12 cellular contexts compared by ENCODE assay signal in genomic region chr1:213973129-213973528, GRCh38. TPM values are rescaled to one million over a fixed set of nuclear protein-coding genes. Genes with fewer than 3 reads are reported as not detected.
"Had no signal": no experiment of that assay in that cellular context is flagged by ENCODE, and none has a peak within 500 bp of the region (broad histone marks: within the 10 kb centered on the region; RNA-seq: fewer than 3 reads in every experiment).

No MANE protein-coding gene starts in this region.

- FAIRE-seq: small intestine had no signal

- ATAC-seq: activated T-cell treated with anti-CD3 and anti-CD28 coated beads, Interleukin-2, amount 50 U/mL, for 4 hours; body of pancreas; left colon; naive thymus-derived CD4-positive, alpha-beta T cell; SK-N-SH treated with all-trans-retinoic acid at 6 μM for 48 hours had no signal

- H3K27ac ChIP-seq: body of pancreas had no signal

- H3K4me3 ChIP-seq: body of pancreas, lung had no signal

- DNase-seq: activated gamma-delta T cell; activated T-cell treated with anti-CD3 and anti-CD28 coated beads, Interleukin-2, amount 50 U/mL, for 4 hours; body of pancreas; dermis blood vessel endothelial cell; glutamatergic neuron; left colon; naive thymus-derived CD4-positive, alpha-beta T cell; posterior cingulate gyrus; small intestine; substantia nigra had no signal

- H3K9me3 ChIP-seq: body of pancreas had no signal

- H3K27me3 ChIP-seq: body of pancreas had no signal

RNA-seq across cellular contexts. Expression of gene PROX1, which starts 14.6 kb away (rescaled TPM):
- total RNA-seq: naive thymus-derived CD4-positive, alpha-beta T cell had no signal
- polyA plus RNA-seq: naive thymus-derived CD4-positive, alpha-beta T cell had no signal
